In the genomic region with DNA sequence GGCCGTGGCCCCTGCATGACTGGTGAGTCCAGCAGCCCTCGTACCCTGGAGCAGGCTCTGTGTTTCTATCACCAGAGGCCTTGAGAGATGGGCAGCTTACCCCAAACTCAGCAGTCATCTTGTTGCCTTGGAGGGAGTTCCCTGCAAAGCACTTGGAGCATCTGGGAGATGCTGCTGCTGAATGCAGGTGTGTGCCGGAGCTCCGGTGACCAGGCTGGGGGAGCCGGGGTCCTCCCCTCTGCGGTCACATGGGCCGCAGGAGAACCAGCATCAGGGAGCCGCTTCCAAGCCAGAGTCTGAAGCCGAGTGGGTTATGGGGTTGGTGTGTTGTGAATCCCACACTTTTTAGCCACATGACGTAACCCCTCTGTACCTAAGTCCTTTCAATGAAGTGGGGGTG, we compare ENCODE assay signal across 27 cellular contexts.
"Had no signal": no experiment of that assay in that cellular context is flagged by ENCODE, and none has a peak within 500 bp of the region (broad histone marks: within the 10 kb centered on the region; RNA-seq: fewer than 3 reads in every experiment).

No MANE protein-coding gene starts in this region.

- H3K27ac ChIP-seq: Peyer's patch, SK-N-MC, WERI-Rb-1 had no signal

- H3K9me3 ChIP-seq: MG63, Peyer's patch had no signal

- H3K27me3 ChIP-seq: MG63, Peyer's patch had no signal

- FAIRE-seq: bronchial epithelial cell had no signal

- H3K4me1 ChIP-seq: Peyer's patch had no signal

- H3K36me3 ChIP-seq: MG63, Peyer's patch, WERI-Rb-1 had no signal

- H3K4me3 ChIP-seq: MG63, Peyer's patch, SK-N-MC had no signal

- ATAC-seq: activated naive CD8-positive, alpha-beta T cell treated with anti-CD3 and anti-CD28 coated beads, Interleukin-2, amount 50 U/mL, for 24 hours; PC-3 had no signal

- DNase-seq: activated CD4-positive, alpha-beta memory T cell treated with anti-CD3 and anti-CD28 coated beads, Interleukin-2, amount 10 ng/mL, durations not matched to agents 7 days and 5 days; activated CD4-positive, alpha-beta T cell treated with anti-CD3 and anti-CD28 coated beads for 1 hour; activated CD4-positive, CD25-positive, alpha-beta regulatory T cell; activated CD8-positive, alpha-beta memory T cell treated with anti-CD3 and anti-CD28 coated beads for 24 hours; activated gamma-delta T cell; activated naive CD4-positive, alpha-beta T cell treated with Interleukin-2 at 50 U/mL for 16 hours; anterior cingulate cortex; central memory CD4-positive, alpha-beta T cell; Kasumi-1; KBM-7; MG63; NCI-H1092; NCI-H1436 treated with DMSO at 0.1 percent for 48 hours; NCI-H1694 treated with DMSO at 0.1 percent for 48 hours; NCI-H2029; NCI-H510A; NCI-H748 treated with DMSO at 0.1 percent for 48 hours; NK-92 treated with Interleukin-12 subunit alpha and Interleukin-12 subunit beta, amount 100 ng/mL, for 24 hours; PC-3; Right ventricle myocardium superior; RPMI8226; T1000 had no signal
